11 cellular contexts compared by ENCODE assay signal in genomic region chr15:77037475-77038209, GRCh38. TPM values are rescaled to one million over a fixed set of nuclear protein-coding genes. Genes with fewer than 3 reads are reported as not detected.
DNase-seq lines count a peak whose midpoint lies in the region; ATAC-seq, FAIRE-seq and TF ChIP-seq lines count a peak whose summit lies in the region.
"Had no signal": no experiment of that assay in that cellular context is flagged by ENCODE, and none has a peak within 500 bp of the region (broad histone marks: within the 10 kb centered on the region; RNA-seq: fewer than 3 reads in every experiment).

No MANE protein-coding gene starts in this region.

- peak overlapping the region; percentile 69 for H3K27ac ChIP-seq in neutrophil
- H3K27ac ChIP-seq: SK-N-MC had no signal

- TF ChIP-seq CTCF in CD14-positive monocyte (IDR thresholded peaks at IDR 0.05), result no peak
- no peak for TF ChIP-seq CTCF in neutrophil (IDR thresholded peaks at IDR 0.05)

- no peaks in the 10 kb centered on the region for H3K9me3 ChIP-seq in neutrophil

- peaks cover 0 to 3% (median 1%) of the 10 kb centered on the region in 3 donors for H3K27me3 Mint-ChIP-seq in CD14-positive monocyte (ENCODE audit: low read depth in 3 of 3)
- no peaks in the 10 kb centered on the region for H3K27me3 Mint-ChIP-seq in central memory CD8-positive, alpha-beta T cell

- peaks cover 37 to 56% of the 10 kb centered on the region in 2 donors for H3K36me3 Mint-ChIP-seq in CD14-positive monocyte
- peaks cover 42% of the 10 kb centered on the region for H3K36me3 Mint-ChIP-seq in central memory CD8-positive, alpha-beta T cell (ENCODE audit: insufficient read depth)

- no peak for FAIRE-seq in GM12891 (lab: Jason Lieb, UNC)

- H3K9me3 Mint-ChIP-seq in CD14-positive monocyte, result peaks cover 0 to 63% (median 31%) of the 10 kb centered on the region in 7 donors
- H3K9me3 Mint-ChIP-seq in central memory CD8-positive, alpha-beta T cell, result peaks cover 6% of the 10 kb centered on the region

- H3K36me3 ChIP-seq in neutrophil, result peaks cover 54% of the 10 kb centered on the region

- H3K4me3 ChIP-seq in neutrophil (ENCODE audit: low read depth in 1 of 2, low read length in 1 of 2), result no peak overlapping the region
- H3K4me3 ChIP-seq: SK-N-MC had no signal

- intact Hi-C loops in CD14-positive monocyte (cut with micrococcal nuclease), result no loop called here

- no peak for ATAC-seq in central memory CD8-positive, alpha-beta T cell (replicated peaks; ENCODE audit: extremely low read depth, poor library complexity, severe bottlenecking)
- ATAC-seq in HG02642 (IDR thresholded peaks at IDR 0.05; ENCODE audit: poor library complexity, unreplicated experiment) (no peak), HG03565 (IDR thresholded peaks at IDR 0.05; ENCODE audit: unreplicated experiment) (no peak), HG02571 (IDR thresholded peaks at IDR 0.05; ENCODE audit: unreplicated experiment) (no peak)

- H3K27ac Mint-ChIP-seq in CD14-positive monocyte, result peak overlapping the region in 6 of 7 donors; percentile 26 to 80 (median 72)
- H3K27ac Mint-ChIP-seq in central memory CD8-positive, alpha-beta T cell (ENCODE audit: low read depth), result peak overlapping the region; percentile 93

- no peak overlapping the region for H3K4me3 Mint-ChIP-seq in CD14-positive monocyte
- H3K4me3 Mint-ChIP-seq in central memory CD8-positive, alpha-beta T cell, result peak overlapping the region; percentile 47

- peaks cover 3% of the 10 kb centered on the region for H3K4me1 Mint-ChIP-seq in CD14-positive monocyte
- H3K4me1 Mint-ChIP-seq in central memory CD8-positive, alpha-beta T cell, result peaks cover 17% of the 10 kb centered on the region

- no peak for TF ChIP-seq POLR2A in GM12891 (IDR thresholded peaks at IDR 0.05; ENCODE audit: low read depth, low read length)

- H3K27me3 ChIP-seq in neutrophil, result no peaks in the 10 kb centered on the region

- DNase-seq in CD14-positive monocyte (ENCODE audit: low spot score), result no peak
- DNase-seq in GM12891 (ENCODE audit: insufficient read length, low spot score), result peak; percentile 14
- DNase-seq in central memory CD8-positive, alpha-beta T cell (ENCODE audit: low spot score in 2 of 2), result peak in 1 of 2 donors; percentile 8
- no peak for DNase-seq in cerebellum (ENCODE audit: low spot score)
- DNase-seq: NCI-H526 treated with DMSO at 0.1 percent for 48 hours had no signal

- H3K4me1 ChIP-seq in neutrophil (ENCODE audit: control insufficient read depth in 1 of 2, insufficient read depth in 1 of 2, low read depth in 1 of 2, low read length in 1 of 2), result no peaks in the 10 kb centered on the region

TF ChIP-seq in GM12891, 5 proteins besides CTCF, POLR2A, EP300 and RAD21:
- TF ChIP-seq SPI1 (IDR thresholded peaks at IDR 0.05; ENCODE audit: low read depth, low read length), result no peak
- TF ChIP-seq POU2F2 (IDR thresholded peaks at IDR 0.05; ENCODE audit: low read depth, low read length), result no peak
- TF ChIP-seq TAF1 (IDR thresholded peaks at IDR 0.05; ENCODE audit: low read depth, low read length), result no peak
- TF ChIP-seq PAX5 (IDR thresholded peaks at IDR 0.05; ENCODE audit: insufficient read depth, low read length, severe bottlenecking), result no peak
- TF ChIP-seq POLR2AphosphoS5 (IDR thresholded peaks at IDR 0.05; ENCODE audit: low read depth, low read length), result no peak
TF ChIP-seq in GM12891: peak in this region for 0.

RNA-seq across cellular contexts. Expression of gene TSPAN3, which starts 33.3 kb away (rescaled TPM):
- 10 to 100 TPM; 53.2 to 68.0 TPM for polyA plus RNA-seq in CD14-positive monocyte
- polyA plus RNA-seq in GM12891 (2012; ENCODE audit: low read depth, missing spikeins), result 34.5 TPM
- total RNA-seq in cerebellum, result 261 TPM

RNA-seq across cellular contexts. Expression of gene PSTPIP1, which starts 42.7 kb away (rescaled TPM):
- 10 to 100 TPM; 85.9 to 86.8 TPM for polyA plus RNA-seq in CD14-positive monocyte
- polyA plus RNA-seq in GM12891 (2012; ENCODE audit: low read depth, missing spikeins), result 5.2 TPM
- 0.27 TPM for total RNA-seq in cerebellum
- total RNA-seq: kidney epithelial cell had no signal
